ENCODE assay signal across 10 cellular contexts in the genomic region with DNA sequence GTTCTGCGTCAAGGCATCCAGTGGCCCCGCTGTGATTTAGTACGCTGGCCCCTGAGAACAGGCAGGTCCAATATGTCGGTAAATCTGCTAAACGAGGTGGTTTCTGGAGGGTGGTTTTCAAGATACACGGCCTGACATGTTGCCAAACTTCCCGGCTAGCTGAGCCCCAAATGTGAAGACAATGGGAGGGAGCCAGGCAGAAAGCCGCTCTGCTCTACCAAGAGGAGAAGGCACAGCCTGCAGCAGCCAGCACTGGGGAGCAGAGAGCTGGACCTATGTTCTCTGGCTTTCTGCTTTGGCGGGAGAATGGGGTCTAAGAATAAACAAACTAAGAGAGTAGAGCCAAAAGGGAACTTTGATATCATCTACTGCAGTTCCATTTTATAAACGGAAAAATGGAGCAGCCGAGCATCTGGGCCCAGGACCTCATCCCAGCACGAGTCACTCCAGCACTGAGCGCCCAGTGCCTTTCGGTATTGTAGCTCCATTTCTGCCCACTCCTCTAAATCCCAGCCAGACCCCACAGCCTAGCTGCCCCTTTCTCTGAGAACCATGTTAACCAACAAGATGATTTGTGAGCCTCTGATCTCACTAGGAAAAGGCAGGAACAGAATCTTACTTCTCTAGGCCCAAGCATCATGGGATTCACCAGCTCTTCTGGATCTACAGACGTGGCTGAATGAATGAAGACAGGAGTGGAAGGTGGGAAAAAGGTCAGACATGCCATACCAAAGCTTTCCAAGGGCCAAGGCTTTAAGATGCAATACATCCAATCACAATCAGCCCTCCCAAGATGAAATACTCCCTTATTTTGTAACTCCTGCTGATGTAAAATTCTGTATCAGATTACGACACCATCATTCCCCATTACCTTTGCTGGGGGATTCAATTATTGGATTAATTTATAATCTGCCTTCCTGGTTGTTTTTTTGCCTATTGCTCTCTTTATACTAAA.
DNase-seq lines count a peak whose midpoint lies in the region; ATAC-seq and TF ChIP-seq lines count a peak whose summit lies in the region.
"Had no signal": no experiment of that assay in that cellular context is flagged by ENCODE, and none has a peak within 500 bp of the region (broad histone marks: within the 10 kb centered on the region; RNA-seq: fewer than 3 reads in every experiment).

No MANE protein-coding gene starts in this region.

- DNase-seq in WERI-Rb-1 (no peak), fibroblast of mammary gland (ENCODE audit: low read depth) (peak; percentile 25), tibial nerve (ENCODE audit: low spot score in 2 of 2) (peak in 1 of 2 donors; percentile 27), NCI-H2227 treated with DMSO at 0.1 percent for 48 hours (lab: John Stamatoyannopoulos, UW) (no peak), SW 1271 (lab: John Stamatoyannopoulos, UW) (no peak), activated gamma-delta T cell treated with Interleukin-2 at 50 U/mL for 16 hours (no peak)
- DNase-seq: KG1, NCI-H446 treated with DMSO at 0.1 percent for 48 hours had no signal

- TF ChIP-seq CTCF in WERI-Rb-1 (IDR thresholded peaks at IDR 0.05; ENCODE audit: low read depth, low read length) = no peak
- TF ChIP-seq CTCF in fibroblast of mammary gland (conservative IDR thresholded peaks at IDR 0.05; ENCODE audit: control insufficient read depth, insufficient read depth, low read depth, low read length) = no peak
- TF ChIP-seq CTCF in tibial nerve (IDR thresholded peaks at IDR 0.05) = no peak

- H3K27ac ChIP-seq in WERI-Rb-1 (peak overlapping the region; percentile 100), mucosa of rectum (ENCODE audit: low read depth in 2 of 2, low read length in 2 of 2) (peak overlapping the region; percentile 66 to 72), tibial nerve (peak overlapping the region in 3 of 4 donors; percentile 43 to 77 (median 66))

- no peaks in the 10 kb centered on the region for H3K9me3 ChIP-seq in WERI-Rb-1 (ENCODE audit: severe bottlenecking)
- H3K9me3 ChIP-seq in mucosa of rectum (ENCODE audit: control insufficient read depth in 2 of 2, low read length in 2 of 2) = no peaks in the 10 kb centered on the region
- no peaks in the 10 kb centered on the region for H3K9me3 ChIP-seq in tibial nerve

- 50 to 56% methylated on average over 16 of the region's 16 CpGs for WGBS in tibial nerve, 2 donors

- ATAC-seq in HG03108 (IDR thresholded peaks at IDR 0.05; ENCODE audit: unreplicated experiment) = no peak

- TF ChIP-seq EP300 in tibial nerve (IDR thresholded peaks at IDR 0.05) = no peak

- TF ChIP-seq POLR2A in tibial nerve (IDR thresholded peaks at IDR 0.05) = no peak

- H3K9ac ChIP-seq in mucosa of rectum (ENCODE audit: low read depth in 1 of 2, low read length in 2 of 2) = no peak overlapping the region

- H3K4me3 ChIP-seq in WERI-Rb-1 (ENCODE audit: low read depth, low read length) (peak overlapping the region; percentile 38), fibroblast of mammary gland (ENCODE audit: control insufficient read depth, low read depth, low read length) (no peak overlapping the region), mucosa of rectum (ENCODE audit: low read length in 2 of 2) (no peak overlapping the region), tibial nerve (no peak overlapping the region)

- H3K27me3 ChIP-seq in WERI-Rb-1 (ENCODE audit: insufficient read depth, low read depth, severe bottlenecking) = no peaks in the 10 kb centered on the region
- no peaks in the 10 kb centered on the region for H3K27me3 ChIP-seq in mucosa of rectum (ENCODE audit: control insufficient read depth in 2 of 2, insufficient read depth in 2 of 2, low read length in 2 of 2)
- no peaks in the 10 kb centered on the region for H3K27me3 ChIP-seq in tibial nerve

- peaks cover 47% of the 10 kb centered on the region for H3K36me3 ChIP-seq in WERI-Rb-1
- peaks cover 0 to 6% of the 10 kb centered on the region in 2 donors for H3K36me3 ChIP-seq in mucosa of rectum (ENCODE audit: control insufficient read depth in 2 of 2, insufficient read depth in 2 of 2, low read length in 2 of 2)
- H3K36me3 ChIP-seq in tibial nerve = no peaks in the 10 kb centered on the region

- H3K4me1 ChIP-seq in mucosa of rectum (ENCODE audit: control insufficient read depth in 2 of 2, insufficient read depth in 2 of 2, low read length in 2 of 2) (peaks cover 20 to 28% of the 10 kb centered on the region in 2 donors), tibial nerve (peaks cover 0 to 86% (median 62%) of the 10 kb centered on the region in 4 donors)
